ENCODE assay signal across 14 cellular contexts in genomic region chr6:154460306-154461071, GRCh38. TPM values are rescaled to one million over a fixed set of nuclear protein-coding genes. Genes with fewer than 3 reads are reported as not detected.
DNase-seq lines count a peak whose midpoint lies in the region; ATAC-seq, FAIRE-seq and TF ChIP-seq lines count a peak whose summit lies in the region.
"Had no signal": no experiment of that assay in that cellular context is flagged by ENCODE, and none has a peak within 500 bp of the region (broad histone marks: within the 10 kb centered on the region; RNA-seq: fewer than 3 reads in every experiment).

No MANE protein-coding gene starts in this region.

- no peaks in the 10 kb centered on the region for H3K27me3 ChIP-seq in BJ (ENCODE audit: control insufficient read depth, insufficient read depth, low read length)
- H3K27me3 ChIP-seq in SJSA1 (replicated peaks): no peaks in the 10 kb centered on the region
- H3K27me3 ChIP-seq in fibroblast of lung (ENCODE audit: control insufficient read depth, insufficient read depth, low read length): no peaks in the 10 kb centered on the region
- no peaks in the 10 kb centered on the region for H3K27me3 ChIP-seq in pancreas

- no peak overlapping the region for H2AFZ ChIP-seq in fibroblast of lung (ENCODE audit: low read length)

- H3K36me3 Mint-ChIP-seq in glutamatergic neuron (ENCODE audit: unreplicated experiment): no peaks in the 10 kb centered on the region
- H3K36me3 Mint-ChIP-seq: CD14-positive monocyte; naive thymus-derived CD4-positive, alpha-beta T cell had no signal

- H3K36me3 ChIP-seq in BJ (ENCODE audit: control insufficient read depth, insufficient read depth, low read length): no peaks in the 10 kb centered on the region
- no peaks in the 10 kb centered on the region for H3K36me3 ChIP-seq in SJSA1
- H3K36me3 ChIP-seq in fibroblast of lung (ENCODE audit: control insufficient read depth, insufficient read depth, low read length): no peaks in the 10 kb centered on the region
- no peaks in the 10 kb centered on the region for H3K36me3 ChIP-seq in pancreas

- H3K4me3 ChIP-seq in BJ (ENCODE audit: low read depth, low read length): no peak overlapping the region
- H3K4me3 ChIP-seq in SJSA1: no peak overlapping the region
- H3K4me3 ChIP-seq in fibroblast of lung (replicated peaks in 1 of 4; ENCODE audit: control extremely low read depth in 1 of 4, insufficient read depth in 1 of 4, low read depth in 3 of 4, low read length in 4 of 4): no peak overlapping the region
- H3K4me3 ChIP-seq in pancreas: no peak overlapping the region
- H3K4me3 ChIP-seq in coronary artery: no peak overlapping the region

- DNase-seq in BJ (ENCODE audit: low read depth): peak; percentile 8
- DNase-seq in SJSA1 (ENCODE audit: low read depth in 1 of 2, low spot score in 2 of 2): peak; percentile 52 to 87
- peak; percentile 55 to 80 for DNase-seq in fibroblast of lung (ENCODE audit: low read depth in 2 of 2)
- DNase-seq in pancreas: no peak
- DNase-seq in activated effector memory CD4-positive, alpha-beta T cell treated with anti-CD3 and anti-CD28 coated beads, Interleukin-2, amount 50 U/mL, for 16 hours: no peak
- no peak for DNase-seq in coronary artery (ENCODE audit: low spot score)
- no peak for DNase-seq in glutamatergic neuron
- DNase-seq: anterior cingulate cortex; naive thymus-derived CD4-positive, alpha-beta T cell; NCI-H1436; NCI-H748 treated with DMSO at 0.1 percent for 48 hours; SIG-M5 had no signal

- no peaks in the 10 kb centered on the region for H3K9me3 Mint-ChIP-seq in glutamatergic neuron (ENCODE audit: unreplicated experiment)
- H3K9me3 Mint-ChIP-seq: naive thymus-derived CD4-positive, alpha-beta T cell had no signal

- TF ChIP-seq CTCF in BJ (IDR thresholded peaks at IDR 0.05; ENCODE audit: insufficient read depth, low read depth, low read length) (no peak), fibroblast of lung (conservative IDR thresholded peaks at IDR 0.05 in 1 of 2, IDR thresholded peaks at IDR 0.05 in 1 of 2; ENCODE audit: low read depth in 1 of 2, low read length in 2 of 2) (no peak), pancreas (IDR thresholded peaks at IDR 0.05) (no peak), coronary artery (IDR thresholded peaks at IDR 0.05) (no peak), glutamatergic neuron (IDR thresholded peaks at IDR 0.05; ENCODE audit: partially characterized antibody, unreplicated experiment) (no peak)

- no peaks in the 10 kb centered on the region for H3K9me3 ChIP-seq in SJSA1 (replicated peaks)
- no peaks in the 10 kb centered on the region for H3K9me3 ChIP-seq in fibroblast of lung (ENCODE audit: control insufficient read depth, insufficient read depth, low read depth, low read length)
- H3K9me3 ChIP-seq in pancreas: no peaks in the 10 kb centered on the region

- H3K9ac ChIP-seq in fibroblast of lung (ENCODE audit: insufficient read depth, low read length): no peak overlapping the region

- peaks cover 21% of the 10 kb centered on the region for H3K4me1 Mint-ChIP-seq in glutamatergic neuron (ENCODE audit: low read depth, unreplicated experiment)
- H3K4me1 Mint-ChIP-seq: CD14-positive monocyte had no signal

- peaks cover 58% of the 10 kb centered on the region for H3K4me1 ChIP-seq in SJSA1 (replicated peaks)
- no peaks in the 10 kb centered on the region for H3K4me1 ChIP-seq in fibroblast of lung (ENCODE audit: control insufficient read depth, extremely low read depth, insufficient read depth, low read length)
- H3K4me1 ChIP-seq in pancreas: peaks cover 11 to 28% (median 24%) of the 10 kb centered on the region in 3 donors

- POLR2A ChIA-PET in BJ (lab: Charles Lee): no interaction called here

- no peak overlapping the region for H3K27ac Mint-ChIP-seq in glutamatergic neuron (ENCODE audit: unreplicated experiment)
- H3K27ac Mint-ChIP-seq: naive thymus-derived CD4-positive, alpha-beta T cell had no signal

- FAIRE-seq in pancreas (lab: Jason Lieb, UNC): no peak

- ATAC-seq in pancreas (peak; percentile 12 to 59 (median 32)), HG02938 (IDR thresholded peaks at IDR 0.05; ENCODE audit: unreplicated experiment) (no peak)
- ATAC-seq: naive thymus-derived CD4-positive, alpha-beta T cell had no signal

- WGBS in pancreas, 2 donors: 65 to 67% methylated on average over 13 of the region's 13 CpGs

- peak overlapping the region; percentile 49 for H3K27ac ChIP-seq in SJSA1
- no peak overlapping the region for H3K27ac ChIP-seq in fibroblast of lung (ENCODE audit: insufficient read depth, low read length)
- H3K27ac ChIP-seq in pancreas: peak overlapping the region in 2 of 4 donors; percentile 19 to 55
- H3K27ac ChIP-seq in coronary artery: no peak overlapping the region

- H3K4me2 ChIP-seq in fibroblast of lung (ENCODE audit: extremely low read depth, insufficient read depth, low read length): no peak overlapping the region

- H3K4me3 Mint-ChIP-seq in glutamatergic neuron (ENCODE audit: unreplicated experiment): no peak overlapping the region
- H3K4me3 Mint-ChIP-seq: CD14-positive monocyte; naive thymus-derived CD4-positive, alpha-beta T cell had no signal

- CTCF ChIA-PET in BJ (lab: Yijun Ruan, JAX): interaction anchor here (1.0 to 1.6 kb wide), 4 partner anchors 11 to 24 kb away, joined by 3 to 4 read pairs (median 3); no protein-coding TSS in a partner anchor

- intact Hi-C loops in pancreas (cut with DNase I): no loop called here

- no peaks in the 10 kb centered on the region for H4K20me1 ChIP-seq in fibroblast of lung (ENCODE audit: control insufficient read depth, extremely low read depth, insufficient read depth, low read length)

- no peaks in the 10 kb centered on the region for H3K27me3 Mint-ChIP-seq in glutamatergic neuron (ENCODE audit: unreplicated experiment)

- peaks cover 7% of the 10 kb centered on the region for H3K79me2 ChIP-seq in fibroblast of lung (ENCODE audit: control insufficient read depth, insufficient read depth, low read length)

RNA-seq across cellular contexts. Expression of gene CNKSR3, which starts 50.0 kb away (rescaled TPM):
- polyA plus RNA-seq in BJ (2011; rRNA removed) (5.2 and 5.6 TPM in 2 replicates), fibroblast of lung (5.5 and 9.7 TPM in 2 replicates), pancreas (10 to 100 TPM in 1 of 2 donors, 1 to 10 TPM in 1; 7.6 to 21.3 TPM)
- 5.7 and 8.0 TPM in 2 replicates for polyA minus RNA-seq in BJ (2011; rRNA and poly(A)+ RNA removed)
- 11.4 and 14.7 TPM in 2 replicates for total RNA-seq in SJSA1 (2014; rRNA removed; shearing (Covaris generic))
- total RNA-seq in fibroblast of lung (3.9 and 14.0 TPM in 2 replicates), pancreas (10 to 100 TPM; 14.3 to 24.2 (median 18.6) TPM), glutamatergic neuron (ENCODE audit: unreplicated experiment) (2.0 TPM)
- 10.6 and 17.7 TPM in 2 replicates for polyA plus RNA-seq in fibroblast of lung (2012)
- polyA minus RNA-seq in fibroblast of lung (ENCODE audit: low replicate concordance): 6.1 and 17.4 TPM in 2 replicates
- polyA plus RNA-seq: CD14-positive monocyte had no signal

Comparison
In these comparisons a context has a peak if more than half of its experiments do, and no peak if none do; other contexts are left out.
1. DNase-seq: peak in BJ (single experiment), SJSA1 (2 of 2) and fibroblast of lung (2 of 2); none in pancreas (0 of 6), activated effector memory CD4-positive, alpha-beta T cell treated with anti-CD3 and anti-CD28 coated beads, Interleukin-2, amount 50 U/mL, for 16 hours (single experiment), coronary artery (single experiment) and glutamatergic neuron (single experiment).